ENCODE assay signal across 9 cellular contexts in genomic region chr9:128181480-128181879, GRCh38. TPM values are rescaled to one million over a fixed set of nuclear protein-coding genes. Genes with fewer than 3 reads are reported as not detected.
A peak's percentile ranks its signal among the peaks of the same experiment; 100 is the strongest.
DNase-seq lines count a peak whose midpoint lies in the region; ATAC-seq, FAIRE-seq and TF ChIP-seq lines count a peak whose summit lies in the region.
"Not testable (repeated sequence)": the region's sequence is repeated elsewhere in the genome, so short reads cannot be mapped to it uniquely, and the experiment has no call there.
"Had no signal": no experiment of that assay in that cellular context is flagged by ENCODE, and none has a peak within 500 bp of the region (broad histone marks: within the 10 kb centered on the region; RNA-seq: fewer than 3 reads in every experiment).

No MANE protein-coding gene starts in this region.

- CTCF ChIA-PET in A673 (lab: Charles Lee) (interaction anchor here (0.7 kb wide), 2 partner anchors 113 to 239 kb away, joined by 3 read pairs; no protein-coding TSS in a partner anchor), GM12878 (lab: Yijun Ruan, JAX) (interaction anchor here (0.6 kb wide), 1 partner anchor 255 kb away, joined by 3 read pairs; no protein-coding TSS in a partner anchor)

- WGBS in GM12878 (ENCODE audit: insufficient coverage, insufficient replicate concordance, low lambda C conversion rate, missing lambda C conversion rate): 99% methylated on average over 12 of the region's 12 CpGs
- WGBS in esophagus muscularis mucosa: 38% methylated on average over 10 of the region's 12 CpGs
- no CpG with 5 or more reads among the region's 12 CpGs for WGBS in mesendoderm (ENCODE audit: extremely low coverage, insufficient coverage, low lambda C conversion rate)

- not testable (repeated sequence) for H3K79me1 ChIP-seq in mesendoderm (ENCODE audit: low read length)

- DNase-seq in A673 (ENCODE audit: low spot score): peak; percentile 74
- DNase-seq in GM23338 (ENCODE audit: low spot score): peak; percentile 65
- DNase-seq in OCI-M1 (lab: John Stamatoyannopoulos, UW): peak; percentile 3
- DNase-seq in GM12878 (ENCODE audit: low read depth, low spot score); esophagus muscularis mucosa (ENCODE audit: extremely low spot score); retinal pigment epithelial cell (ENCODE audit: low read depth): not testable (repeated sequence)
- peak; percentile 51 for DNase-seq in left ventricle myocardium inferior
- peak; percentile 82 for DNase-seq in mesendoderm

- not testable (repeated sequence) for H3K9me3 ChIP-seq in A673 (ENCODE audit: low read depth, low read length, poor library complexity, severe bottlenecking); GM12878 (replicated peaks; ENCODE audit: control insufficient read depth, insufficient read depth, low read length); esophagus muscularis mucosa; left ventricle myocardium inferior (replicated peaks)

- not testable (repeated sequence) for H2AFZ ChIP-seq in GM23338; GM12878 (ENCODE audit: control insufficient read depth, low read depth, low read length)

- not testable (repeated sequence) for TF ChIP-seq RAD21 in GM12878 (IDR thresholded peaks at IDR 0.05; ENCODE audit: insufficient read depth, low read depth, low read length)

- H3K27ac Mint-ChIP-seq in GM23338: not testable (repeated sequence)

- not testable (repeated sequence) for H3K4me1 ChIP-seq in A673 (ENCODE audit: insufficient read depth, low read length, poor library complexity, severe bottlenecking); GM23338 (ENCODE audit: insufficient read depth); GM12878 (ENCODE audit: control insufficient read depth, insufficient read depth, low read length); esophagus muscularis mucosa; left ventricle myocardium inferior; mesendoderm (ENCODE audit: control insufficient read depth, low read depth, low read length)

- not testable (repeated sequence) for H4K5ac ChIP-seq in mesendoderm (ENCODE audit: low read length)

- not testable (repeated sequence) for H3K9me2 ChIP-seq in GM23338 (ENCODE audit: insufficient read depth)

- H2AK5ac ChIP-seq in mesendoderm (ENCODE audit: low read length): not testable (repeated sequence)

- H3K27ac ChIP-seq in A673 (ENCODE audit: low read depth, low read length, poor library complexity, severe bottlenecking); GM23338 (ENCODE audit: low read depth); GM12878 (ENCODE audit: control insufficient read depth, insufficient read depth); left ventricle myocardium inferior (replicated peaks); mesendoderm (ENCODE audit: low read depth, low read length): not testable (repeated sequence)
- H3K27ac ChIP-seq in esophagus muscularis mucosa (replicated peaks in 1 of 4): peak overlapping the region in 1 of 4 donors; percentile 18

- not testable (repeated sequence) for H3K4ac ChIP-seq in mesendoderm (ENCODE audit: low read depth, low read length)

- H2BK5ac ChIP-seq in mesendoderm (ENCODE audit: low read length): not testable (repeated sequence)

- H3K23ac ChIP-seq in mesendoderm (ENCODE audit: low read length): not testable (repeated sequence)

- TF ChIP-seq POLR2A in GM12878 (IDR thresholded peaks at IDR 0.05; ENCODE audit: low read depth, low read length); esophagus muscularis mucosa (IDR thresholded peaks at IDR 0.05; ENCODE audit: low read depth): not testable (repeated sequence)

- RAD21 ChIA-PET in GM12878 (lab: Charles Lee; ENCODE audit: unreplicated experiment): not testable (repeated sequence)

- intact Hi-C loops in A673 (cut with micrococcal nuclease; ENCODE audit: unreplicated experiment); GM12878 (cut with micrococcal nuclease; ENCODE audit: unreplicated experiment); esophagus muscularis mucosa (cut with DNase I); left ventricle myocardium inferior (cut with micrococcal nuclease): not testable (repeated sequence)

- H3K9ac ChIP-seq in GM12878 (ENCODE audit: control insufficient read depth, insufficient read depth, low read length); mesendoderm (ENCODE audit: low read length): not testable (repeated sequence)

- not testable (repeated sequence) for H3K4me2 ChIP-seq in GM23338; GM12878 (ENCODE audit: control insufficient read depth, insufficient read depth); mesendoderm (ENCODE audit: low read length)

- H3K9me3 Mint-ChIP-seq in GM23338: not testable (repeated sequence)

- not testable (repeated sequence) for H3K27me3 Mint-ChIP-seq in GM23338 (ENCODE audit: insufficient read depth, low read depth, poor library complexity)

- peaks cover 57% of the 10 kb centered on the region for H3K36me3 Mint-ChIP-seq in GM23338 (ENCODE audit: low read depth)

- H3K79me2 ChIP-seq in GM23338 (replicated peaks; ENCODE audit: insufficient read depth); GM12878 (ENCODE audit: control insufficient read depth, insufficient read depth, low read length); mesendoderm (ENCODE audit: control insufficient read depth, insufficient read depth, low read length): not testable (repeated sequence)

- not testable (repeated sequence) for H3K56ac ChIP-seq in mesendoderm (ENCODE audit: low read length)

- not testable (repeated sequence) for H3F3A ChIP-seq in GM23338 (replicated peaks; ENCODE audit: low read depth)

- FAIRE-seq in GM12878 (lab: Jason Lieb, UNC): not testable (repeated sequence)

- POLR2A ChIA-PET in A673 (lab: Charles Lee; ENCODE audit: low non-redundant PET); GM12878 (lab: Charles Lee): not testable (repeated sequence)

- not testable (repeated sequence) for H4K8ac ChIP-seq in mesendoderm (ENCODE audit: low read depth, low read length)

- H3K4me1 Mint-ChIP-seq in GM23338: not testable (repeated sequence)

- not testable (repeated sequence) for H2BK15ac ChIP-seq in mesendoderm (replicated peaks; ENCODE audit: low read depth)

- not testable (repeated sequence) for ATAC-seq in GM23338, GM12878

- H3K4me3 ChIP-seq in A673 (ENCODE audit: low read depth, low read length, poor library complexity, severe bottlenecking); GM23338; GM12878; esophagus muscularis mucosa; left ventricle myocardium inferior; mesendoderm (ENCODE audit: low read length); retinal pigment epithelial cell (ENCODE audit: low read length): not testable (repeated sequence)

- not testable (repeated sequence) for TF ChIP-seq EP300 in GM12878 (IDR thresholded peaks at IDR 0.05; ENCODE audit: borderline replicate concordance in 1 of 2, control insufficient read depth in 1 of 2, low read depth in 2 of 2, low read length in 2 of 2); esophagus muscularis mucosa (IDR thresholded peaks at IDR 0.05)

- not testable (repeated sequence) for H2BK120ac ChIP-seq in mesendoderm (ENCODE audit: low read depth, low read length)

- not testable (repeated sequence) for BruUV-seq in A673 (replicated peaks; lab: Mats Ljungman, UMichigan); GM12878 (replicated peaks; lab: Mats Ljungman, UMichigan)

- not testable (repeated sequence) for H3K4me3 Mint-ChIP-seq in GM23338

- H3K36me3 ChIP-seq in A673 (ENCODE audit: insufficient read depth, low read length, poor library complexity, severe bottlenecking) (peaks cover 39% of the 10 kb centered on the region), GM12878 (ENCODE audit: control insufficient read depth in 2 of 2, insufficient read depth in 2 of 2, low read length in 1 of 2) (peaks cover 12 to 19% of the 10 kb centered on the region in 2 experiments; a peak in 3 of 4 replicates), esophagus muscularis mucosa (peaks cover 52 to 90% (median 83%) of the 10 kb centered on the region in 4 donors), left ventricle myocardium inferior (peaks cover 80% of the 10 kb centered on the region), mesendoderm (ENCODE audit: control insufficient read depth, insufficient read depth, low read length) (peaks cover 14% of the 10 kb centered on the region)
- H3K36me3 ChIP-seq in GM23338 (ENCODE audit: insufficient read depth): not testable (repeated sequence)

- in situ Hi-C loops in GM12878 (cut with MboI): not testable (repeated sequence)

- not testable (repeated sequence) for H4K20me1 ChIP-seq in GM23338 (replicated peaks; ENCODE audit: insufficient read depth); GM12878 (ENCODE audit: control insufficient read depth, insufficient read depth)

- SMC1A ChIA-PET in GM12878 (lab: Charles Lee; ENCODE audit: uncharacterized antibody, unreplicated experiment): not testable (repeated sequence)

- TF ChIP-seq CTCF in A673 (conservative IDR thresholded peaks at IDR 0.05; ENCODE audit: low read depth, low read length) (peak; percentile 43), GM23338 (conservative IDR thresholded peaks at IDR 0.05; ENCODE audit: low read depth in 2 of 2) (peak; percentile 66 to 68), esophagus muscularis mucosa (IDR thresholded peaks at IDR 0.05) (peak; percentile 36 to 58 (median 57)), left ventricle myocardium inferior (IDR thresholded peaks at IDR 0.05; ENCODE audit: borderline replicate concordance) (peak; percentile 63), retinal pigment epithelial cell (conservative IDR thresholded peaks at IDR 0.05; ENCODE audit: low read depth, low read length) (peak; percentile 51)
- not testable (repeated sequence) for TF ChIP-seq CTCF in GM12878 (IDR thresholded peaks at IDR 0.05 in 2 of 3, conservative IDR thresholded peaks at IDR 0.05 in 1 of 3; ENCODE audit: control insufficient read depth in 2 of 3, extremely low read depth in 1 of 3, insufficient read depth in 1 of 3, low read depth in 3 of 3, low read length in 3 of 3)

- H3K18ac ChIP-seq in mesendoderm (ENCODE audit: low read length): not testable (repeated sequence)

- H3K27me3 ChIP-seq in A673 (replicated peaks; ENCODE audit: insufficient read depth, low read depth, low read length, poor library complexity); GM23338 (ENCODE audit: insufficient read depth); GM12878 (replicated peaks in 1 of 2; ENCODE audit: control insufficient read depth in 2 of 2, insufficient read depth in 2 of 2, low read length in 1 of 2); esophagus muscularis mucosa; left ventricle myocardium inferior (ENCODE audit: low read depth); mesendoderm (ENCODE audit: insufficient read depth, low read length, poor library complexity): not testable (repeated sequence)

RNA-seq across cellular contexts. Expression of gene CIZ1, which starts 9.9 kb away (rescaled TPM):
- total RNA-seq in A673 (2021): 158 and 161 TPM in 2 replicates
- 48.2 and 61.4 TPM in 2 replicates for total RNA-seq in GM23338 (2014; rRNA removed; shearing (Covaris generic))
- polyA plus RNA-seq in GM23338 (2016; fragmentation: Nextera tagmentation; extraction: Ambion mirVana): 49.6 and 49.7 TPM in 2 replicates
- total RNA-seq in GM12878 (2013; cell fraction: nucleolus; rRNA removed): 64.3 and 68.7 TPM in 2 replicates
- total RNA-seq in GM12878 (2014; rRNA removed): 24.1 and 27.6 TPM in 2 replicates
- total RNA-seq in GM12878 (2014; rRNA removed; fragmentation: Illumina TruSeq; extraction: Trizol): 13.9 and 16.3 TPM in 2 replicates
- total RNA-seq in GM12878 (2021): 90.3 and 91.6 TPM in 2 replicates
- 33.9 TPM for polyA plus RNA-seq in GM12878 (2011; ENCODE audit: low read depth)
- polyA plus RNA-seq in GM12878 (2011; rRNA removed): 15.8 and 30.3 TPM in 2 replicates
- 33.4 and 34.8 TPM in 2 replicates for polyA plus RNA-seq in GM12878 (2011; cell fraction: cytosol; rRNA removed)
- 88.1 and 100 TPM in 2 replicates for polyA plus RNA-seq in GM12878 (2011; cell fraction: nucleus; rRNA removed)
- 59.8 and 65.6 TPM in 2 replicates for polyA plus RNA-seq in GM12878 (2012)
- polyA plus RNA-seq in GM12878 (2014; fragmentation: Illumina TruSeq; extraction: Trizol): 43.0 and 58.7 TPM in 2 replicates
- 1 to 10 TPM; 1.8 to 5.0 TPM for polyA plus RNA-seq in GM12878 (2014; fragmentation: Nextera tagmentation; extraction: Ambion mirVana)
- 40.6 and 49.2 TPM in 2 replicates for polyA plus RNA-seq in GM12878 (2014; rRNA removed)
- polyA plus RNA-seq in GM12878 (2016; fragmentation: Nextera tagmentation; extraction: Ambion mirVana): 10 to 100 TPM; 57.9 to 62.3 TPM
- polyA minus RNA-seq in GM12878 (2011; rRNA and poly(A)+ RNA removed): 17.7 and 33.5 TPM in 2 replicates
- 18.4 and 22.6 TPM in 2 replicates for polyA minus RNA-seq in GM12878 (2011; cell fraction: cytosol; rRNA and poly(A)+ RNA removed)
- 10.5 and 18.7 TPM in 2 replicates for polyA minus RNA-seq in GM12878 (2011; cell fraction: nucleus; rRNA and poly(A)+ RNA removed)
- total RNA-seq in esophagus muscularis mucosa: 100 to 1,000 TPM in 1 of 4 donors, 10 to 100 TPM in 3; 57.5 to 110 (median 73.2) TPM
- total RNA-seq in left ventricle myocardium inferior: 74.9 TPM
- 108 TPM for polyA plus RNA-seq in mesendoderm (2013, experiment 1 of 2)
- 110 TPM for polyA plus RNA-seq in mesendoderm (2013, experiment 2 of 2)

RNA-seq across cellular contexts. Expression of gene BBLN, which starts 21.4 kb away (rescaled TPM):
- 41.9 and 50.2 TPM in 2 replicates for total RNA-seq in A673 (2021)
- 246 and 276 TPM in 2 replicates for total RNA-seq in GM23338 (2014; rRNA removed; shearing (Covaris generic))
- polyA plus RNA-seq in GM23338 (2016; fragmentation: Nextera tagmentation; extraction: Ambion mirVana): 171 and 177 TPM in 2 replicates
- total RNA-seq in GM12878 (2013; cell fraction: nucleolus; rRNA removed): 10.9 and 11.9 TPM in 2 replicates
- total RNA-seq in GM12878 (2014; rRNA removed): 184 and 194 TPM in 2 replicates
- total RNA-seq in GM12878 (2014; rRNA removed; fragmentation: Illumina TruSeq; extraction: Trizol): 24.1 and 32.2 TPM in 2 replicates
- 96.5 and 102 TPM in 2 replicates for total RNA-seq in GM12878 (2021)
- polyA plus RNA-seq in GM12878 (2011; ENCODE audit: low read depth): 23.4 TPM
- 13.2 and 36.5 TPM in 2 replicates for polyA plus RNA-seq in GM12878 (2011; rRNA removed)
- 104 and 158 TPM in 2 replicates for polyA plus RNA-seq in GM12878 (2011; cell fraction: cytosol; rRNA removed)
- polyA plus RNA-seq in GM12878 (2011; cell fraction: nucleus; rRNA removed): 60.6 and 65.1 TPM in 2 replicates
- polyA plus RNA-seq in GM12878 (2012): 89.0 and 104 TPM in 2 replicates
- 2.9 and 11.3 TPM in 2 replicates for polyA plus RNA-seq in GM12878 (2014; fragmentation: Illumina TruSeq; extraction: Trizol)
- polyA plus RNA-seq in GM12878 (2014; fragmentation: Nextera tagmentation; extraction: Ambion mirVana): 10 to 100 TPM in 1 of 2 experiments, 1 to 10 TPM in 1; 3.8 to 13.5 TPM
- polyA plus RNA-seq in GM12878 (2014; rRNA removed): 155 and 163 TPM in 2 replicates
- 100 to 1,000 TPM in 1 of 2 experiments, 10 to 100 TPM in 1; 95.9 to 115 TPM for polyA plus RNA-seq in GM12878 (2016; fragmentation: Nextera tagmentation; extraction: Ambion mirVana)
- polyA minus RNA-seq in GM12878 (2011; rRNA and poly(A)+ RNA removed): 5.5 and 32.3 TPM in 2 replicates
- polyA minus RNA-seq in GM12878 (2011; cell fraction: cytosol; rRNA and poly(A)+ RNA removed): 34.6 and 49.3 TPM in 2 replicates
- 11.5 and 15.9 TPM in 2 replicates for polyA minus RNA-seq in GM12878 (2011; cell fraction: nucleus; rRNA and poly(A)+ RNA removed)
- total RNA-seq in esophagus muscularis mucosa: 100 to 1,000 TPM; 132 to 213 (median 148) TPM
- total RNA-seq in left ventricle myocardium inferior: 52.5 TPM
- 55.7 TPM for polyA plus RNA-seq in mesendoderm (2013, experiment 1 of 2)
- polyA plus RNA-seq in mesendoderm (2013, experiment 2 of 2): 57.0 TPM

RNA-seq across cellular contexts. Expression of gene DNM1, which starts 21.7 kb away (rescaled TPM):
- total RNA-seq in A673 (2021) (7.6 and 11.8 TPM in 2 replicates), GM12878 (2014; rRNA removed) (0.06 TPM in 1 of 2 replicates, not detected in the other), GM12878 (2014; rRNA removed; fragmentation: Illumina TruSeq; extraction: Trizol) (not detected in 2 replicates), GM12878 (2021) (0.21 and 0.67 TPM in 2 replicates), esophagus muscularis mucosa (10 to 100 TPM; 10.9 to 27.0 (median 16.8) TPM), left ventricle myocardium inferior (4.9 TPM)
- total RNA-seq in GM23338 (2014; rRNA removed; shearing (Covaris generic)): 42.0 and 43.2 TPM in 2 replicates
- polyA plus RNA-seq in GM23338 (2016; fragmentation: Nextera tagmentation; extraction: Ambion mirVana) (24.0 and 36.0 TPM in 2 replicates), GM12878 (2011; rRNA removed) (0.06 and 0.19 TPM in 2 replicates), GM12878 (2014; fragmentation: Illumina TruSeq; extraction: Trizol) (0.07 TPM in 1 of 2 replicates, not detected in the other), GM12878 (2014; fragmentation: Nextera tagmentation; extraction: Ambion mirVana) (not detected), GM12878 (2014; rRNA removed) (0.18 and 0.29 TPM in 2 replicates), GM12878 (2016; fragmentation: Nextera tagmentation; extraction: Ambion mirVana) (under 1 TPM; 0.09 to 0.28 TPM)
- 22.4 and 23.7 TPM in 2 replicates for total RNA-seq in GM12878 (2013; cell fraction: nucleolus; rRNA removed)
- not detected for polyA plus RNA-seq in GM12878 (2011; ENCODE audit: low read depth)
- 0.04 and 0.10 TPM in 2 replicates for polyA plus RNA-seq in GM12878 (2011; cell fraction: cytosol; rRNA removed)
- polyA plus RNA-seq in GM12878 (2011; cell fraction: nucleus; rRNA removed): 0.80 and 1.3 TPM in 2 replicates
- 0.52 and 0.89 TPM in 2 replicates for polyA plus RNA-seq in GM12878 (2012)
- 0.62 and 1.2 TPM in 2 replicates for polyA minus RNA-seq in GM12878 (2011; rRNA and poly(A)+ RNA removed)
- not detected in 2 replicates for polyA minus RNA-seq in GM12878 (2011; cell fraction: cytosol; rRNA and poly(A)+ RNA removed)
- polyA minus RNA-seq in GM12878 (2011; cell fraction: nucleus; rRNA and poly(A)+ RNA removed): 0.48 and 1.6 TPM in 2 replicates
- polyA plus RNA-seq in mesendoderm (2013, experiment 1 of 2): 9.5 TPM
- 8.9 TPM for polyA plus RNA-seq in mesendoderm (2013, experiment 2 of 2)

RNA-seq across cellular contexts. Expression of gene LCN2, which starts 32.2 kb away (rescaled TPM):
- total RNA-seq in A673 (2021) (not detected in 2 replicates), GM12878 (2014; rRNA removed) (not detected in 2 replicates), GM12878 (2014; rRNA removed; fragmentation: Illumina TruSeq; extraction: Trizol) (not detected in 2 replicates), GM12878 (2021) (not detected in 2 replicates), esophagus muscularis mucosa (1 to 10 TPM in 1 of 4 donors, under 1 TPM in 1, not detected in 2; 0.83 to 6.2 TPM), left ventricle myocardium inferior (not detected)
- total RNA-seq in GM23338 (2014; rRNA removed; shearing (Covaris generic)): 0.27 TPM in 1 of 2 replicates, not detected in the other
- polyA plus RNA-seq in GM23338 (2016; fragmentation: Nextera tagmentation; extraction: Ambion mirVana) (2.0 and 2.7 TPM in 2 replicates), GM12878 (2011; rRNA removed) (not detected in 2 replicates), GM12878 (2014; fragmentation: Illumina TruSeq; extraction: Trizol) (not detected in 2 replicates), GM12878 (2014; fragmentation: Nextera tagmentation; extraction: Ambion mirVana) (not detected), GM12878 (2014; rRNA removed) (not detected in 2 replicates), GM12878 (2016; fragmentation: Nextera tagmentation; extraction: Ambion mirVana) (not detected)
- total RNA-seq in GM12878 (2013; cell fraction: nucleolus; rRNA removed): not detected in 2 replicates
- not detected for polyA plus RNA-seq in GM12878 (2011; ENCODE audit: low read depth)
- polyA plus RNA-seq in GM12878 (2011; cell fraction: cytosol; rRNA removed): not detected in 2 replicates
- not detected in 2 replicates for polyA plus RNA-seq in GM12878 (2011; cell fraction: nucleus; rRNA removed)
- not detected in 2 replicates for polyA plus RNA-seq in GM12878 (2012)
- polyA minus RNA-seq in GM12878 (2011; rRNA and poly(A)+ RNA removed): not detected in 2 replicates
- polyA minus RNA-seq in GM12878 (2011; cell fraction: cytosol; rRNA and poly(A)+ RNA removed): not detected in 2 replicates
- polyA minus RNA-seq in GM12878 (2011; cell fraction: nucleus; rRNA and poly(A)+ RNA removed): not detected in 2 replicates
- polyA plus RNA-seq in mesendoderm (2013, experiment 1 of 2): 0.58 TPM
- polyA plus RNA-seq in mesendoderm (2013, experiment 2 of 2): 0.48 TPM
- total RNA-seq: activated T-helper 17 cell treated with anti-CD3 and anti-CD28 coated beads, Interleukin-2, amount 50 U/mL, for 72 hours had no signal

RNA-seq across cellular contexts. Expression of gene PTGES2, which starts 54.0 kb away (rescaled TPM):
- total RNA-seq in A673 (2021) (120 and 122 TPM in 2 replicates), GM12878 (2014; rRNA removed) (127 and 141 TPM in 2 replicates), GM12878 (2014; rRNA removed; fragmentation: Illumina TruSeq; extraction: Trizol) (45.8 and 57.9 TPM in 2 replicates), GM12878 (2021) (99.5 and 106 TPM in 2 replicates), esophagus muscularis mucosa (10 to 100 TPM; 58.0 to 72.7 (median 60.5) TPM), left ventricle myocardium inferior (141 TPM)
- 108 and 124 TPM in 2 replicates for total RNA-seq in GM23338 (2014; rRNA removed; shearing (Covaris generic))
- polyA plus RNA-seq in GM23338 (2016; fragmentation: Nextera tagmentation; extraction: Ambion mirVana) (56.3 and 59.7 TPM in 2 replicates), GM12878 (2011; rRNA removed) (54.8 and 98.8 TPM in 2 replicates), GM12878 (2014; fragmentation: Illumina TruSeq; extraction: Trizol) (34.3 and 59.9 TPM in 2 replicates), GM12878 (2014; fragmentation: Nextera tagmentation; extraction: Ambion mirVana) (1 to 10 TPM; 2.1 to 7.0 TPM), GM12878 (2014; rRNA removed) (107 and 125 TPM in 2 replicates), GM12878 (2016; fragmentation: Nextera tagmentation; extraction: Ambion mirVana) (100 to 1,000 TPM; 114 to 131 TPM)
- 116 TPM in 2 replicates for total RNA-seq in GM12878 (2013; cell fraction: nucleolus; rRNA removed)
- polyA plus RNA-seq in GM12878 (2011; ENCODE audit: low read depth): 19.0 TPM
- 104 and 167 TPM in 2 replicates for polyA plus RNA-seq in GM12878 (2011; cell fraction: cytosol; rRNA removed)
- polyA plus RNA-seq in GM12878 (2011; cell fraction: nucleus; rRNA removed): 214 and 242 TPM in 2 replicates
- polyA plus RNA-seq in GM12878 (2012): 37.4 and 47.3 TPM in 2 replicates
- polyA minus RNA-seq in GM12878 (2011; rRNA and poly(A)+ RNA removed): 67.9 and 113 TPM in 2 replicates
- 32.5 and 41.4 TPM in 2 replicates for polyA minus RNA-seq in GM12878 (2011; cell fraction: cytosol; rRNA and poly(A)+ RNA removed)
- 42.6 and 74.1 TPM in 2 replicates for polyA minus RNA-seq in GM12878 (2011; cell fraction: nucleus; rRNA and poly(A)+ RNA removed)
- 52.1 TPM for polyA plus RNA-seq in mesendoderm (2013, experiment 1 of 2)
- 53.5 TPM for polyA plus RNA-seq in mesendoderm (2013, experiment 2 of 2)
